Comparison of ENCODE assay signal across 9 cellular contexts in the genomic region with DNA sequence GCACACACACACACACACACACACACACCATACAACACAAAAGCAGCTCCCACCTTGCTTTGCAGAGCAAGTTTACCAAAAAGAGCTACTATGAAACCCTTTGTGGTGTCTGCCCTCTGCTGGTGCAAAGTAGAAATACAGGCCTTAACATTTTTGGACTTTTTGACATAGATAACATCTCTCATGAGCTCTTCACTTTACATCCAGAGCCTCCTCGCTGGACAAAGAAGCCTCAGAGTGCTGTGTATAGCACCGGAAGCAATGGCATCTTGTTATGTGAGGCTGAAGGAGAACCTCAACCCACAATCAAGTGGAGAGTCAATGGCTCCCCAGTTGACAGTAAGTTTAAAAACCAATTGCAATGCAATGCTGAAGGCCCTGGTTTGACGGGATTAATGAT.
DNase-seq lines count a peak whose midpoint lies in the region; ATAC-seq and TF ChIP-seq lines count a peak whose summit lies in the region.
"Had no signal": no experiment of that assay in that cellular context is flagged by ENCODE, and none has a peak within 500 bp of the region (broad histone marks: within the 10 kb centered on the region; RNA-seq: fewer than 3 reads in every experiment).

No MANE protein-coding gene starts in this region.

- H3K27me3 ChIP-seq in BJ (ENCODE audit: control insufficient read depth, insufficient read depth, low read length) (no peaks in the 10 kb centered on the region), gastroesophageal sphincter (no peaks in the 10 kb centered on the region)

- DNase-seq in BJ (ENCODE audit: low read depth) = no peak
- peak; percentile 30 for DNase-seq in GM13976 (ENCODE audit: low spot score)
- peak; percentile 36 for DNase-seq in NCI-H1105 treated with DMSO at 0.1 percent for 48 hours (lab: John Stamatoyannopoulos, UW)
- DNase-seq in UCSD-AML1 (lab: John Stamatoyannopoulos, UW; ENCODE audit: unreplicated experiment) = peak; percentile 13
- DNase-seq in putamen (ENCODE audit: low spot score) = peak; percentile 38

- in situ Hi-C loops in GM13976 (cut with MboI; ENCODE audit: low sequenced_read_pairs, unreplicated experiment) = no loop called here

- no peak for TF ChIP-seq POLR2A in gastroesophageal sphincter (IDR thresholded peaks at IDR 0.05)

- WGBS in gastroesophageal sphincter (ENCODE audit: low coverage in 1 of 2), 2 donors = 27 to 88% methylated on average over 1 to 3 of the region's 3 CpGs

- ATAC-seq in HG02642 (IDR thresholded peaks at IDR 0.05; ENCODE audit: poor library complexity, unreplicated experiment) (peak; percentile 79), gastroesophageal sphincter (no peak), HG02840 (IDR thresholded peaks at IDR 0.05; ENCODE audit: low FRiP score, unreplicated experiment) (no peak)
- ATAC-seq: T-cell had no signal

- no peaks in the 10 kb centered on the region for H3K9me3 ChIP-seq in gastroesophageal sphincter

- TF ChIP-seq EP300 in gastroesophageal sphincter (IDR thresholded peaks at IDR 0.05) = no peak

- H3K36me3 ChIP-seq in BJ (ENCODE audit: control insufficient read depth, insufficient read depth, low read length) (no peaks in the 10 kb centered on the region), gastroesophageal sphincter (no peaks in the 10 kb centered on the region)

- CTCF ChIA-PET in BJ (lab: Yijun Ruan, JAX) = interaction anchor here (0.9 to 1.6 kb wide), 4 partner anchors 8 to 26 kb away, joined by 3 to 5 read pairs (median 4); no protein-coding TSS in a partner anchor

- no peak overlapping the region for H3K27ac ChIP-seq in gastroesophageal sphincter

- H3K4me3 ChIP-seq in BJ (ENCODE audit: low read depth, low read length) = no peak overlapping the region
- no peak overlapping the region for H3K4me3 ChIP-seq in gastroesophageal sphincter

- peak; percentile 58 for TF ChIP-seq CTCF in BJ (IDR thresholded peaks at IDR 0.05; ENCODE audit: insufficient read depth, low read depth, low read length)
- peak; percentile 62 for TF ChIP-seq CTCF in GM13976 (IDR thresholded peaks at IDR 0.05; ENCODE audit: borderline replicate concordance, control extremely low read depth, extremely low read depth, insufficient read depth, missing control alignments)
- peak; percentile 33 to 71 (median 65) for TF ChIP-seq CTCF in gastroesophageal sphincter (IDR thresholded peaks at IDR 0.05)

- H3K4me1 ChIP-seq in gastroesophageal sphincter = peaks cover 0 to 5% (median 0%) of the 10 kb centered on the region in 3 donors

- POLR2A ChIA-PET in BJ (lab: Charles Lee) = no interaction called here
